23 cellular contexts compared by ENCODE assay signal in genomic region chr1:239630767-239631166, GRCh38.
"Had no signal": no experiment of that assay in that cellular context is flagged by ENCODE, and none has a peak within 500 bp of the region (broad histone marks: within the 10 kb centered on the region; RNA-seq: fewer than 3 reads in every experiment).

No MANE protein-coding gene starts in this region.

- H3K4me3 ChIP-seq: coronary artery, esophagus squamous epithelium, gastrocnemius medialis, left lung, sigmoid colon, stomach, suprapubic skin, tibial nerve had no signal

- H3K9me3 ChIP-seq: esophagus squamous epithelium, gastrocnemius medialis, left lung, sigmoid colon, stomach, suprapubic skin had no signal

- H3K9me3 Mint-ChIP-seq: activated naive CD8-positive, alpha-beta T cell treated with anti-CD3 and anti-CD28 coated beads, Interleukin-2, amount 50 U/mL, for 24 hours; mesothelial cell of epicardium; naive thymus-derived CD8-positive, alpha-beta T cell had no signal

- H3K27ac Mint-ChIP-seq: activated CD4-positive, alpha-beta memory T cell treated with anti-CD3 and anti-CD28 coated beads, Interleukin-2, amount 10 ng/mL, durations not matched to agents 7 days and 5 days; activated naive CD8-positive, alpha-beta T cell treated with anti-CD3 and anti-CD28 coated beads, Interleukin-2, amount 50 U/mL, for 24 hours; immature natural killer cell; mesothelial cell of epicardium; stimulated activated memory B cell treated with anti-CD40 and anti-IgM and Interleukin-4, amounts not matched to agents 10 μg/mL and 1 μg/mL and 100 μg/mL, for 72 hours had no signal

- H3K4me2 ChIP-seq: smooth muscle cell had no signal

- ATAC-seq: activated naive CD8-positive, alpha-beta T cell treated with anti-CD3 and anti-CD28 coated beads, Interleukin-2, amount 50 U/mL, for 24 hours; gastrocnemius medialis; left lung; naive thymus-derived CD8-positive, alpha-beta T cell; stimulated activated memory B cell treated with anti-CD40 and anti-IgM and Interleukin-4, amounts not matched to agents 10 μg/mL and 1 μg/mL and 100 μg/mL, for 72 hours had no signal

- H3K4me1 ChIP-seq: esophagus squamous epithelium, gastrocnemius medialis, left lung, sigmoid colon, suprapubic skin, tibial nerve had no signal

- H3K27ac ChIP-seq: coronary artery, esophagus squamous epithelium, gastrocnemius medialis, left lung, sigmoid colon, stomach, suprapubic skin, tibial nerve had no signal

- H3K4me1 Mint-ChIP-seq: activated CD4-positive, alpha-beta memory T cell treated with anti-CD3 and anti-CD28 coated beads, Interleukin-2, amount 10 ng/mL, durations not matched to agents 7 days and 5 days; activated naive CD8-positive, alpha-beta T cell treated with anti-CD3 and anti-CD28 coated beads, Interleukin-2, amount 50 U/mL, for 24 hours; immature natural killer cell; stimulated activated memory B cell treated with anti-CD40 and anti-IgM and Interleukin-4, amounts not matched to agents 10 μg/mL and 1 μg/mL and 100 μg/mL, for 72 hours had no signal

- H3K36me3 ChIP-seq: esophagus squamous epithelium, gastrocnemius medialis, left lung, sigmoid colon, stomach, suprapubic skin, tibial nerve had no signal

- H3K27me3 ChIP-seq: esophagus squamous epithelium, gastrocnemius medialis, left lung, sigmoid colon, stomach, suprapubic skin, tibial nerve had no signal

- DNase-seq: activated CD4-positive, alpha-beta memory T cell treated with anti-CD3 and anti-CD28 coated beads, Interleukin-2, amount 10 ng/mL, durations not matched to agents 7 days and 5 days; activated CD4-positive, alpha-beta T cell treated with anti-CD3 and anti-CD28 coated beads for 48 hours; activated effector memory CD4-positive, alpha-beta T cell treated with anti-CD3 and anti-CD28 coated beads, Interleukin-2, amount 50 U/mL, for 16 hours; activated naive CD4-positive, alpha-beta T cell treated with anti-CD3 and anti-CD28 coated beads, Interleukin-2, amount 50 U/mL, for 16 hours; activated naive CD8-positive, alpha-beta T cell treated with anti-CD3 and anti-CD28 coated beads, Interleukin-2, amount 50 U/mL, for 24 hours; cerebellar nuclear complex; esophagus squamous epithelium; gastrocnemius medialis; hippocampal formation; immature natural killer cell; kidney glomerular epithelial cell; left lung; naive thymus-derived CD8-positive, alpha-beta T cell; sigmoid colon; stimulated activated CD4-positive, alpha-beta T cell treated with anti-CD3 and anti-CD28 coated beads, Interleukin-15, amount 100 ng/mL, for 24 hours; stomach; T-helper 9 cell had no signal

- H3K4me3 Mint-ChIP-seq: activated CD4-positive, alpha-beta memory T cell treated with anti-CD3 and anti-CD28 coated beads, Interleukin-2, amount 10 ng/mL, durations not matched to agents 7 days and 5 days; activated naive CD8-positive, alpha-beta T cell treated with anti-CD3 and anti-CD28 coated beads, Interleukin-2, amount 50 U/mL, for 24 hours; immature natural killer cell; mesothelial cell of epicardium; naive thymus-derived CD8-positive, alpha-beta T cell; stimulated activated memory B cell treated with anti-CD40 and anti-IgM and Interleukin-4, amounts not matched to agents 10 μg/mL and 1 μg/mL and 100 μg/mL, for 72 hours had no signal

- H3K36me3 Mint-ChIP-seq: immature natural killer cell; mesothelial cell of epicardium; naive thymus-derived CD8-positive, alpha-beta T cell; stimulated activated memory B cell treated with anti-CD40 and anti-IgM and Interleukin-4, amounts not matched to agents 10 μg/mL and 1 μg/mL and 100 μg/mL, for 72 hours had no signal

- H3K27me3 Mint-ChIP-seq: activated CD4-positive, alpha-beta memory T cell treated with anti-CD3 and anti-CD28 coated beads, Interleukin-2, amount 10 ng/mL, durations not matched to agents 7 days and 5 days; activated naive CD8-positive, alpha-beta T cell treated with anti-CD3 and anti-CD28 coated beads, Interleukin-2, amount 50 U/mL, for 24 hours; naive thymus-derived CD8-positive, alpha-beta T cell; stimulated activated memory B cell treated with anti-CD40 and anti-IgM and Interleukin-4, amounts not matched to agents 10 μg/mL and 1 μg/mL and 100 μg/mL, for 72 hours had no signal
